Comparison of ENCODE assay signal across 1 cellular context in the genomic region with DNA sequence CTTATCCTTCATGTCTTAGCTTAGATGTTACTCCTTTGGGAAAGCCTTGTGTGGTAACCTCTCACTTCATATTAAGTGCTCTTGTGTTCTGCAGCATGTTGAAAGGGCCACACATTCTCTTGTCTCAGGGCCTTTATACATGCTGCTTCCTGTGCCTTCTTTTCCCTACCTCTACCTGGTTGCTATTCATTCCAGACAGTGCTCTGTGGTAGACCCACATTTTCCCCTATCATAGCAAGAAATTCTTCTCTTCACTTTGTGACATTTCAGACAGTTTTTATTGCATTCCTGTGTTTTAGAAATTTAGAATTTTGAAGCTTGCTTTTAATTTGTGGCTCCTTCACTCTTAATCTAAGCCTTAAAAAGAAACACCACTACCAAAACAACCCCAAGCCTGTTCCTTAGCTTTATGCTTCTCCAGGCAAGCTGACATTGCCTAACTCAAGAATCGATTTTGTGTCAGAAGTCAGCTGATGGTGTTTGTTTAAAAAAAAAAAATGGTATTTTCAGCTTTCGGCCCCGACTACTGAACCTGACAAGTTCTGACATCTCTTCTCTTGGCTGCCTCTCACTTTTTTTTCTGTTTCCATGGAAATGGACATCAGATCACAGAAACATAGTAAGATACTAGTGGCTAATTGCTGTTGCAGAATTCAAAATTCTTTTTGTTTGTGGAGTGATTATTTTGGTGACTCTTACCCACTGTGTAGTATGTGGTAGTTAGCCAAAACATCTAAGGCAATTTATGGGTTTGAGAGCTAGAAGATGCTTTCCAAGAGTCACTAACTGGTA.
TF ChIP-seq lines count a peak whose summit lies in the region.

No MANE protein-coding gene starts in this region.

TF ChIP-seq in HepG2, 621 proteins besides CTCF, POLR2A, EP300 and RAD21 (continued from another document and continues in another):
- TF ChIP-seq, protein P1, sequence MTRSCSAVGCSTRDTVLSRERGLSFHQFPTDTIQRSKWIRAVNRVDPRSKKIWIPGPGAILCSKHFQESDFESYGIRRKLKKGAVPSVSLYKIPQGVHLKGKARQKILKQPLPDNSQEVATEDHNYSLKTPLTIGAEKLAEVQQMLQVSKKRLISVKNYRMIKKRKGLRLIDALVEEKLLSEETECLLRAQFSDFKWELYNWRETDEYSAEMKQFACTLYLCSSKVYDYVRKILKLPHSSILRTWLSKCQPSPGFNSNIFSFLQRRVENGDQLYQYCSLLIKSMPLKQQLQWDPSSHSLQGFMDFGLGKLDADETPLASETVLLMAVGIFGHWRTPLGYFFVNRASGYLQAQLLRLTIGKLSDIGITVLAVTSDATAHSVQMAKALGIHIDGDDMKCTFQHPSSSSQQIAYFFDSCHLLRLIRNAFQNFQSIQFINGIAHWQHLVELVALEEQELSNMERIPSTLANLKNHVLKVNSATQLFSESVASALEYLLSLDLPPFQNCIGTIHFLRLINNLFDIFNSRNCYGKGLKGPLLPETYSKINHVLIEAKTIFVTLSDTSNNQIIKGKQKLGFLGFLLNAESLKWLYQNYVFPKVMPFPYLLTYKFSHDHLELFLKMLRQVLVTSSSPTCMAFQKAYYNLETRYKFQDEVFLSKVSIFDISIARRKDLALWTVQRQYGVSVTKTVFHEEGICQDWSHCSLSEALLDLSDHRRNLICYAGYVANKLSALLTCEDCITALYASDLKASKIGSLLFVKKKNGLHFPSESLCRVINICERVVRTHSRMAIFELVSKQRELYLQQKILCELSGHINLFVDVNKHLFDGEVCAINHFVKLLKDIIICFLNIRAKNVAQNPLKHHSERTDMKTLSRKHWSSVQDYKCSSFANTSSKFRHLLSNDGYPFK (CRISPR knock-in tag; IDR thresholded peaks at IDR 0.05; ENCODE audit: borderline replicate concordance) = no peak
- TF ChIP-seq SRSF1 (optimal IDR thresholded peaks at IDR 0.05; ENCODE audit: low read depth, low read length) (no peak), ZNF501 (CRISPR knock-in tag; IDR thresholded peaks at IDR 0.05) (no peak), ELF4 (CRISPR knock-in tag; IDR thresholded peaks at IDR 0.05; ENCODE audit: borderline replicate concordance) (no peak), NFE2L1 (CRISPR knock-in tag; IDR thresholded peaks at IDR 0.05; ENCODE audit: borderline replicate concordance) (no peak), ZNF75D (CRISPR knock-in tag; IDR thresholded peaks at IDR 0.05; ENCODE audit: borderline replicate concordance) (no peak), JDP2 (CRISPR knock-in tag; IDR thresholded peaks at IDR 0.05; ENCODE audit: borderline replicate concordance) (peak; percentile 42; the same call in 1 of the 2 replicates), ZNF251 (CRISPR knock-in tag; IDR thresholded peaks at IDR 0.05) (no peak), SALL1 (CRISPR knock-in tag; IDR thresholded peaks at IDR 0.05) (peak; percentile 99; the same call in 1 of the 2 replicates), ZNF337 (CRISPR knock-in tag; IDR thresholded peaks at IDR 0.05; ENCODE audit: borderline replicate concordance, low read depth) (peak; percentile 67; the same call in 1 of the 2 replicates), HNRNPK (IDR thresholded peaks at IDR 0.05; ENCODE audit: low read depth, low read length, poor library complexity, severe bottlenecking) (no peak), RFX1 (IDR thresholded peaks at IDR 0.05) (peak; percentile 53), ZNF256 (CRISPR knock-in tag; conservative IDR thresholded peaks at IDR 0.05) (peak; percentile 8; the same call in 1 of the 2 replicates), ATM (IDR thresholded peaks at IDR 0.05; ENCODE audit: borderline replicate concordance) (no peak), ZNF264 (CRISPR knock-in tag; IDR thresholded peaks at IDR 0.05) (no peak; the same call in 1 of the 2 replicates), ZSCAN20 (CRISPR knock-in tag; IDR thresholded peaks at IDR 0.05; ENCODE audit: borderline replicate concordance) (peak; percentile 93), HMG20B (CRISPR knock-in tag; conservative IDR thresholded peaks at IDR 0.05) (peak; percentile 70), ZNF101 (CRISPR knock-in tag; IDR thresholded peaks at IDR 0.05; ENCODE audit: borderline replicate concordance, low read depth) (peak; percentile 65; the same call in 1 of the 2 replicates), ZBTB3 (CRISPR knock-in tag; IDR thresholded peaks at IDR 0.05; ENCODE audit: borderline replicate concordance, low read depth) (no peak), POGZ (CRISPR knock-in tag; IDR thresholded peaks at IDR 0.05) (peak; percentile 98), YY1 (IDR thresholded peaks at IDR 0.05; ENCODE audit: insufficient read depth, insufficient replicate concordance, low read depth, low read length) (no peak), MEIS2 (CRISPR knock-in tag; IDR thresholded peaks at IDR 0.05) (peak; percentile 100), ARID2 (CRISPR knock-in tag; IDR thresholded peaks at IDR 0.05; ENCODE audit: borderline replicate concordance) (0 out of 2 replicates have a peak, but pooled peaks have one; percentile 57), FOSL2 (CRISPR knock-in tag; IDR thresholded peaks at IDR 0.05) (no peak; the same call in 1 of the 2 replicates), ZNF619 (CRISPR knock-in tag; IDR thresholded peaks at IDR 0.05) (no peak), SRSF4 (IDR thresholded peaks at IDR 0.05; ENCODE audit: low read depth, low read length, poor library complexity, severe bottlenecking) (no peak), BHLHE40 (IDR thresholded peaks at IDR 0.05; ENCODE audit: low read length) (peak; percentile 70; the same call in 1 of the 2 replicates), SP2 (CRISPR knock-in tag; IDR thresholded peaks at IDR 0.05) (no peak), RELA (CRISPR knock-in tag; IDR thresholded peaks at IDR 0.05) (no peak), STAG1 (CRISPR knock-in tag; IDR thresholded peaks at IDR 0.05) (peak; percentile 24; the same call in 1 of the 2 replicates), SRY (CRISPR knock-in tag; IDR thresholded peaks at IDR 0.05) (no peak), MXD4 (CRISPR knock-in tag; IDR thresholded peaks at IDR 0.05) (peak; percentile 83), ASH2L (IDR thresholded peaks at IDR 0.05; ENCODE audit: insufficient read length, low read depth, low read length) (peak; percentile 30), DPF2 (CRISPR knock-in tag; IDR thresholded peaks at IDR 0.05; ENCODE audit: borderline replicate concordance, low read depth) (peak; percentile 93), ZNF891 (CRISPR knock-in tag; IDR thresholded peaks at IDR 0.05) (no peak), ZFP36 (IDR thresholded peaks at IDR 0.05; ENCODE audit: borderline replicate concordance, low read depth, low read length, partially characterized antibody) (peak; percentile 32)
- TF ChIP-seq, protein P2, sequence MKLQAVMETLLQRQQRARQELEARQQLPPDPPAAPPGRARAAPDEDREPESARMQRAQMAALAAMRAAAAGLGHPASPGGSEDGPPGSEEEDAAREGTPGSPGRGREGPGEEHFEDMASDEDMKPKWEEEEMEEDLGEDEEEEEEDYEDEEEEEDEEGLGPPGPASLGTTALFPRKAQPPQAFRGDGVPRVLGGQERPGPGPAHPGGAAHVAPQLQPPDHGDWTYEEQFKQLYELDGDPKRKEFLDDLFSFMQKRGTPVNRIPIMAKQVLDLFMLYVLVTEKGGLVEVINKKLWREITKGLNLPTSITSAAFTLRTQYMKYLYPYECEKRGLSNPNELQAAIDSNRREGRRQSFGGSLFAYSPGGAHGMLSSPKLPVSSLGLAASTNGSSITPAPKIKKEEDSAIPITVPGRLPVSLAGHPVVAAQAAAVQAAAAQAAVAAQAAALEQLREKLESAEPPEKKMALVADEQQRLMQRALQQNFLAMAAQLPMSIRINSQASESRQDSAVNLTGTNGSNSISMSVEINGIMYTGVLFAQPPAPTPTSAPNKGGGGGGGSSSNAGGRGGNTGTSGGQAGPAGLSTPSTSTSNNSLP (IDR thresholded peaks at IDR 0.05; ENCODE audit: low read depth, low read length) = peak; percentile 86
- TF ChIP-seq, protein P3, sequence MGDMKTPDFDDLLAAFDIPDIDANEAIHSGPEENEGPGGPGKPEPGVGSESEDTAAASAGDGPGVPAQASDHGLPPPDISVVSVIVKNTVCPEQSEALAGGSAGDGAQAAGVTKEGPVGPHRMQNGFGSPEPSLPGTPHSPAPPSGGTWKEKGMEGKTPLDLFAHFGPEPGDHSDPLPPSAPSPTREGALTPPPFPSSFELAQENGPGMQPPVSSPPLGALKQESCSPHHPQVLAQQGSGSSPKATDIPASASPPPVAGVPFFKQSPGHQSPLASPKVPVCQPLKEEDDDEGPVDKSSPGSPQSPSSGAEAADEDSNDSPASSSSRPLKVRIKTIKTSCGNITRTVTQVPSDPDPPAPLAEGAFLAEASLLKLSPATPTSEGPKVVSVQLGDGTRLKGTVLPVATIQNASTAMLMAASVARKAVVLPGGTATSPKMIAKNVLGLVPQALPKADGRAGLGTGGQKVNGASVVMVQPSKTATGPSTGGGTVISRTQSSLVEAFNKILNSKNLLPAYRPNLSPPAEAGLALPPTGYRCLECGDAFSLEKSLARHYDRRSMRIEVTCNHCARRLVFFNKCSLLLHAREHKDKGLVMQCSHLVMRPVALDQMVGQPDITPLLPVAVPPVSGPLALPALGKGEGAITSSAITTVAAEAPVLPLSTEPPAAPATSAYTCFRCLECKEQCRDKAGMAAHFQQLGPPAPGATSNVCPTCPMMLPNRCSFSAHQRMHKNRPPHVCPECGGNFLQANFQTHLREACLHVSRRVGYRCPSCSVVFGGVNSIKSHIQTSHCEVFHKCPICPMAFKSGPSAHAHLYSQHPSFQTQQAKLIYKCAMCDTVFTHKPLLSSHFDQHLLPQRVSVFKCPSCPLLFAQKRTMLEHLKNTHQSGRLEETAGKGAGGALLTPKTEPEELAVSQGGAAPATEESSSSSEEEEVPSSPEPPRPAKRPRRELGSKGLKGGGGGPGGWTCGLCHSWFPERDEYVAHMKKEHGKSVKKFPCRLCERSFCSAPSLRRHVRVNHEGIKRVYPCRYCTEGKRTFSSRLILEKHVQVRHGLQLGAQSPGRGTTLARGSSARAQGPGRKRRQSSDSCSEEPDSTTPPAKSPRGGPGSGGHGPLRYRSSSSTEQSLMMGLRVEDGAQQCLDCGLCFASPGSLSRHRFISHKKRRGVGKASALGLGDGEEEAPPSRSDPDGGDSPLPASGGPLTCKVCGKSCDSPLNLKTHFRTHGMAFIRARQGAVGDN (CRISPR knock-in tag; IDR thresholded peaks at IDR 0.05) = no peak
- TF ChIP-seq, protein P4, sequence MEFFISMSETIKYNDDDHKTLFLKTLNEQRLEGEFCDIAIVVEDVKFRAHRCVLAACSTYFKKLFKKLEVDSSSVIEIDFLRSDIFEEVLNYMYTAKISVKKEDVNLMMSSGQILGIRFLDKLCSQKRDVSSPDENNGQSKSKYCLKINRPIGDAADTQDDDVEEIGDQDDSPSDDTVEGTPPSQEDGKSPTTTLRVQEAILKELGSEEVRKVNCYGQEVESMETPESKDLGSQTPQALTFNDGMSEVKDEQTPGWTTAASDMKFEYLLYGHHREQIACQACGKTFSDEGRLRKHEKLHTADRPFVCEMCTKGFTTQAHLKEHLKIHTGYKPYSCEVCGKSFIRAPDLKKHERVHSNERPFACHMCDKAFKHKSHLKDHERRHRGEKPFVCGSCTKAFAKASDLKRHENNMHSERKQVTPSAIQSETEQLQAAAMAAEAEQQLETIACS (CRISPR knock-in tag; IDR thresholded peaks at IDR 0.05) = no peak
- TF ChIP-seq, protein P5, sequence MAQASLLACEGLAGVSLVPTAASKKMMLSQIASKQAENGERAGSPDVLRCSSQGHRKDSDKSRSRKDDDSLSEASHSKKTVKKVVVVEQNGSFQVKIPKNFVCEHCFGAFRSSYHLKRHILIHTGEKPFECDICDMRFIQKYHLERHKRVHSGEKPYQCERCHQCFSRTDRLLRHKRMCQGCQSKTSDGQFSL (CRISPR knock-in tag; IDR thresholded peaks at IDR 0.05) = no peak
- TF ChIP-seq, protein P6, sequence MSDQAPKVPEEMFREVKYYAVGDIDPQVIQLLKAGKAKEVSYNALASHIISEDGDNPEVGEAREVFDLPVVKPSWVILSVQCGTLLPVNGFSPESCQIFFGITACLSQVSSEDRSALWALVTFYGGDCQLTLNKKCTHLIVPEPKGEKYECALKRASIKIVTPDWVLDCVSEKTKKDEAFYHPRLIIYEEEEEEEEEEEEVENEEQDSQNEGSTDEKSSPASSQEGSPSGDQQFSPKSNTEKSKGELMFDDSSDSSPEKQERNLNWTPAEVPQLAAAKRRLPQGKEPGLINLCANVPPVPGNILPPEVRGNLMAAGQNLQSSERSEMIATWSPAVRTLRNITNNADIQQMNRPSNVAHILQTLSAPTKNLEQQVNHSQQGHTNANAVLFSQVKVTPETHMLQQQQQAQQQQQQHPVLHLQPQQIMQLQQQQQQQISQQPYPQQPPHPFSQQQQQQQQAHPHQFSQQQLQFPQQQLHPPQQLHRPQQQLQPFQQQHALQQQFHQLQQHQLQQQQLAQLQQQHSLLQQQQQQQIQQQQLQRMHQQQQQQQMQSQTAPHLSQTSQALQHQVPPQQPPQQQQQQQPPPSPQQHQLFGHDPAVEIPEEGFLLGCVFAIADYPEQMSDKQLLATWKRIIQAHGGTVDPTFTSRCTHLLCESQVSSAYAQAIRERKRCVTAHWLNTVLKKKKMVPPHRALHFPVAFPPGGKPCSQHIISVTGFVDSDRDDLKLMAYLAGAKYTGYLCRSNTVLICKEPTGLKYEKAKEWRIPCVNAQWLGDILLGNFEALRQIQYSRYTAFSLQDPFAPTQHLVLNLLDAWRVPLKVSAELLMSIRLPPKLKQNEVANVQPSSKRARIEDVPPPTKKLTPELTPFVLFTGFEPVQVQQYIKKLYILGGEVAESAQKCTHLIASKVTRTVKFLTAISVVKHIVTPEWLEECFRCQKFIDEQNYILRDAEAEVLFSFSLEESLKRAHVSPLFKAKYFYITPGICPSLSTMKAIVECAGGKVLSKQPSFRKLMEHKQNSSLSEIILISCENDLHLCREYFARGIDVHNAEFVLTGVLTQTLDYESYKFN (CRISPR knock-in tag; conservative IDR thresholded peaks at IDR 0.05) = peak; percentile 91
- TF ChIP-seq, protein P7, sequence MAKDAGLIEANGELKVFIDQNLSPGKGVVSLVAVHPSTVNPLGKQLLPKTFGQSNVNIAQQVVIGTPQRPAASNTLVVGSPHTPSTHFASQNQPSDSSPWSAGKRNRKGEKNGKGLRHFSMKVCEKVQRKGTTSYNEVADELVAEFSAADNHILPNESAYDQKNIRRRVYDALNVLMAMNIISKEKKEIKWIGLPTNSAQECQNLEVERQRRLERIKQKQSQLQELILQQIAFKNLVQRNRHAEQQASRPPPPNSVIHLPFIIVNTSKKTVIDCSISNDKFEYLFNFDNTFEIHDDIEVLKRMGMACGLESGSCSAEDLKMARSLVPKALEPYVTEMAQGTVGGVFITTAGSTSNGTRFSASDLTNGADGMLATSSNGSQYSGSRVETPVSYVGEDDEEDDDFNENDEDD (CRISPR knock-in tag; IDR thresholded peaks at IDR 0.05; ENCODE audit: borderline replicate concordance) = no peak
- TF ChIP-seq, protein P8, sequence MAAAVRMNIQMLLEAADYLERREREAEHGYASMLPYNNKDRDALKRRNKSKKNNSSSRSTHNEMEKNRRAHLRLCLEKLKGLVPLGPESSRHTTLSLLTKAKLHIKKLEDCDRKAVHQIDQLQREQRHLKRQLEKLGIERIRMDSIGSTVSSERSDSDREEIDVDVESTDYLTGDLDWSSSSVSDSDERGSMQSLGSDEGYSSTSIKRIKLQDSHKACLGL (CRISPR knock-in tag; IDR thresholded peaks at IDR 0.05) = no peak
- TF ChIP-seq, protein P9, sequence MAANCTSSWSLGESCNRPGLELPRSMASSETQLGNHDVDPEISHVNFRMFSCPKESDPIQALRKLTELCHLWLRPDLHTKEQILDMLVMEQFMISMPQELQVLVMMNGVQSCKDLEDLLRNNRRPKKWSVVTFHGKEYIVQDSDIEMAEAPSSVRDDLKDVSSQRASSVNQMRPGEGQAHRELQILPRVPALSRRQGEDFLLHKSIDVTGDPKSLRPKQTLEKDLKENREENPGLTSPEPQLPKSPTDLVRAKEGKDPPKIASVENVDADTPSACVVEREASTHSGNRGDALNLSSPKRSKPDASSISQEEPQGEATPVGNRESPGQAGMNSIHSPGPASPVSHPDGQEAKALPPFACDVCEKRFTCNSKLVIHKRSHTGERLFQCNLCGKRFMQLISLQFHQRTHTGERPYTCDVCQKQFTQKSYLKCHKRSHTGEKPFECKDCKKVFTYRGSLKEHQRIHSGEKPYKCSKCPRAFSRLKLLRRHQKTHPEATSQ (CRISPR knock-in tag; IDR thresholded peaks at IDR 0.05; ENCODE audit: borderline replicate concordance) = peak; percentile 78; the same call in 1 of the 2 replicates
